Comparison of ENCODE assay signal across 19 cellular contexts in genomic region chr17:59508999-59509398, GRCh38.
"Had no signal": no experiment of that assay in that cellular context is flagged by ENCODE, and none has a peak within 500 bp of the region (broad histone marks: within the 10 kb centered on the region; RNA-seq: fewer than 3 reads in every experiment).

No MANE protein-coding gene starts in this region.

- H3K4me3 Mint-ChIP-seq: activated CD4-positive, alpha-beta T cell treated with anti-CD3 and anti-CD28 coated beads, Interleukin-2, amount 10 ng/mL, durations not matched to agents 24 days and 14 days; activated naive CD4-positive, alpha-beta T cell treated with anti-CD3 and anti-CD28 coated beads, Interleukin-2, amount 50 U/mL, for 24 hours; immature natural killer cell; neural crest cell; stimulated activated naive CD8-positive, alpha-beta T cell treated with anti-CD3 and anti-CD28 coated beads, Interleukin-15, amount 100 ng/mL, for 72 hours had no signal

- DNase-seq: activated CD4-positive, alpha-beta T cell treated with anti-CD3 and anti-CD28 coated beads, Interleukin-2, amount 10 ng/mL, durations not matched to agents 24 days and 14 days; activated gamma-delta T cell; adrenal gland; cerebellar nuclear complex; cortex of kidney; effector CD4-positive, alpha-beta T cell; gastrocnemius medialis; heart left ventricle; immature natural killer cell; left ventricle myocardium superior; ovary; psoas muscle; right cardiac atrium; stimulated activated CD4-positive, alpha-beta T cell treated with anti-CD3 and anti-CD28 coated beads, Interleukin-2, amount 100 ng/mL, for 24 hours; stimulated activated naive CD8-positive, alpha-beta T cell treated with anti-CD3 and anti-CD28 coated beads, Interleukin-15, amount 100 ng/mL, for 72 hours; transverse colon had no signal

- H3K4me1 Mint-ChIP-seq: activated CD4-positive, alpha-beta T cell treated with anti-CD3 and anti-CD28 coated beads, Interleukin-2, amount 10 ng/mL, durations not matched to agents 24 days and 14 days; activated naive CD4-positive, alpha-beta T cell treated with anti-CD3 and anti-CD28 coated beads, Interleukin-2, amount 50 U/mL, for 24 hours; immature natural killer cell; neural crest cell; stimulated activated naive CD8-positive, alpha-beta T cell treated with anti-CD3 and anti-CD28 coated beads, Interleukin-15, amount 100 ng/mL, for 72 hours had no signal

- FAIRE-seq: astrocyte had no signal

- H3K9me3 Mint-ChIP-seq: activated CD4-positive, alpha-beta T cell treated with anti-CD3 and anti-CD28 coated beads, Interleukin-2, amount 10 ng/mL, durations not matched to agents 24 days and 14 days; activated naive CD4-positive, alpha-beta T cell treated with anti-CD3 and anti-CD28 coated beads, Interleukin-2, amount 50 U/mL, for 24 hours; immature natural killer cell; stimulated activated naive CD8-positive, alpha-beta T cell treated with anti-CD3 and anti-CD28 coated beads, Interleukin-15, amount 100 ng/mL, for 72 hours had no signal

- H3K36me3 Mint-ChIP-seq: activated naive CD4-positive, alpha-beta T cell treated with anti-CD3 and anti-CD28 coated beads, Interleukin-2, amount 50 U/mL, for 24 hours; immature natural killer cell had no signal

- H3K27me3 Mint-ChIP-seq: activated CD4-positive, alpha-beta T cell treated with anti-CD3 and anti-CD28 coated beads, Interleukin-2, amount 10 ng/mL, durations not matched to agents 24 days and 14 days; activated naive CD4-positive, alpha-beta T cell treated with anti-CD3 and anti-CD28 coated beads, Interleukin-2, amount 50 U/mL, for 24 hours; stimulated activated naive CD8-positive, alpha-beta T cell treated with anti-CD3 and anti-CD28 coated beads, Interleukin-15, amount 100 ng/mL, for 72 hours had no signal

- H3K27ac Mint-ChIP-seq: activated CD4-positive, alpha-beta T cell treated with anti-CD3 and anti-CD28 coated beads, Interleukin-2, amount 10 ng/mL, durations not matched to agents 24 days and 14 days; activated naive CD4-positive, alpha-beta T cell treated with anti-CD3 and anti-CD28 coated beads, Interleukin-2, amount 50 U/mL, for 24 hours; immature natural killer cell; stimulated activated naive CD8-positive, alpha-beta T cell treated with anti-CD3 and anti-CD28 coated beads, Interleukin-15, amount 100 ng/mL, for 72 hours had no signal
